8 cellular contexts compared by ENCODE assay signal in genomic region chr12:100268835-100269564, GRCh38. TPM values are rescaled to one million over a fixed set of nuclear protein-coding genes. Genes with fewer than 3 reads are reported as not detected.
A peak's percentile ranks its signal among the peaks of the same experiment; 100 is the strongest.
DNase-seq lines count a peak whose midpoint lies in the region; ATAC-seq and TF ChIP-seq lines count a peak whose summit lies in the region.
"Had no signal": no experiment of that assay in that cellular context is flagged by ENCODE, and none has a peak within 500 bp of the region (broad histone marks: within the 10 kb centered on the region; RNA-seq: fewer than 3 reads in every experiment).

No MANE protein-coding gene starts in this region.

- peaks cover 27% of the 10 kb centered on the region for H3K4me1 ChIP-seq in GM23248 (ENCODE audit: insufficient read depth)
- peaks cover 17% of the 10 kb centered on the region for H3K4me1 ChIP-seq in PC-3 (ENCODE audit: insufficient read depth, low read length)
- H3K4me1 ChIP-seq in psoas muscle: peaks cover 22% of the 10 kb centered on the region

- H3K36me3 ChIP-seq in GM23248 (ENCODE audit: low read depth) (no peaks in the 10 kb centered on the region), PC-3 (ENCODE audit: low read depth, low read length) (no peaks in the 10 kb centered on the region), psoas muscle (ENCODE audit: insufficient read depth in 1 of 2, low read depth in 1 of 2) (no peaks in the 10 kb centered on the region)

- TF ChIP-seq POLR2A in erythroblast (IDR thresholded peaks at IDR 0.05; ENCODE audit: low read length): no peak

- H3K9ac ChIP-seq in GM23248 (peak overlapping the region; percentile 95), PC-3 (ENCODE audit: low read length) (no peak overlapping the region; the same call in 1 of the 2 replicates)

- no peaks in the 10 kb centered on the region for H3K27me3 ChIP-seq in GM23248 (replicated peaks; ENCODE audit: insufficient read depth)
- H3K27me3 ChIP-seq in PC-3 (ENCODE audit: low read length): no peaks in the 10 kb centered on the region
- H3K27me3 ChIP-seq in psoas muscle (ENCODE audit: insufficient read depth in 3 of 3, low read length in 2 of 3): no peaks in the 10 kb centered on the region

- in situ Hi-C loops in GM23248 (cut with MboI): no loop called here

- WGBS in GM23248 (ENCODE audit: low coverage in 1 of 2, low lambda C conversion rate in 2 of 2, missing lambda C conversion rate in 2 of 2), 2 experiments: 64 to 74% methylated on average over 5 of the region's 5 CpGs
- 67 to 72% (median 68%) methylated on average over 5 of the region's 5 CpGs for WGBS in psoas muscle, 3 donors

- no TSS peak for BruUV-seq in PC-3 (replicated peaks; lab: Mats Ljungman, UMichigan)

- CTCF ChIA-PET in PC-3 (lab: Charles Lee): no interaction called here

- H3K27ac ChIP-seq in GM23248 (peak overlapping the region; percentile 85), PC-3 (ENCODE audit: low read length) (no peak overlapping the region), psoas muscle (peak overlapping the region; percentile 4)

- H3K4me3 ChIP-seq in GM23248 (peak overlapping the region; percentile 93), PC-3 (ENCODE audit: low read length) (peak overlapping the region; percentile 92), psoas muscle (peak overlapping the region; percentile 96)

- no peak for TF ChIP-seq CTCF in PC-3 (conservative IDR thresholded peaks at IDR 0.05; ENCODE audit: low read depth, low read length)
- no peak for TF ChIP-seq CTCF in psoas muscle (IDR thresholded peaks at IDR 0.05)

- ATAC-seq in PC-3 (no peak), psoas muscle (no peak)

- H4K20me1 ChIP-seq in GM23248 (ENCODE audit: insufficient read depth) (0 out of 2 replicates have a peak, but pooled peaks cover 3% of the 10 kb centered on the region), PC-3 (ENCODE audit: low read length) (peaks cover 13% of the 10 kb centered on the region)

- DNase-seq in GM23248 (peak; percentile 32), PC-3 (peak; percentile 8), erythroblast (lab: John Stamatoyannopoulos, UW) (peak; percentile 28 to 54), psoas muscle (no peak), ureter (ENCODE audit: low spot score) (no peak), HPDE6-E6E7 (ENCODE audit: extremely low spot score) (no peak), NCI-H146 (lab: John Stamatoyannopoulos, UW) (no peak)
- DNase-seq: central memory CD4-positive, alpha-beta T cell had no signal

- intact Hi-C loops in PC-3 (cut with micrococcal nuclease): no loop called here
- intact Hi-C loops in psoas muscle (cut with DNase I): loop anchor here (5.0 kb wide), 2 partner anchors 67 to 127 kb away; partner anchors contain the start of genes ACTR6 (in 1 of the 2) and BLTP3B (in 1 of the 2)

- H3K9me2 ChIP-seq in GM23248 (ENCODE audit: insufficient read depth) (no peaks in the 10 kb centered on the region), PC-3 (replicated peaks; ENCODE audit: low read length) (no peaks in the 10 kb centered on the region)

- H2AFZ ChIP-seq in GM23248: no peak overlapping the region
- no peak overlapping the region for H2AFZ ChIP-seq in PC-3 (ENCODE audit: low read length)

- no peaks in the 10 kb centered on the region for H3K9me3 ChIP-seq in GM23248 (ENCODE audit: low read depth)
- no peaks in the 10 kb centered on the region for H3K9me3 ChIP-seq in PC-3 (ENCODE audit: low read length)
- H3K9me3 ChIP-seq in psoas muscle: no peaks in the 10 kb centered on the region

- peaks cover 14% of the 10 kb centered on the region for H3F3A ChIP-seq in GM23248 (ENCODE audit: insufficient read depth)
- H3F3A ChIP-seq in PC-3 (ENCODE audit: low read length, unreplicated experiment): no peaks in the 10 kb centered on the region

- H3K79me2 ChIP-seq in GM23248 (ENCODE audit: insufficient read depth) (peaks cover 66% of the 10 kb centered on the region), PC-3 (ENCODE audit: low read length) (peaks cover 68% of the 10 kb centered on the region)

- POLR2A ChIA-PET in PC-3 (lab: Charles Lee; ENCODE audit: unreplicated experiment): no interaction called here

- peak overlapping the region; percentile 99 for H3K4me2 ChIP-seq in GM23248 (ENCODE audit: unreplicated experiment)
- peak overlapping the region; percentile 90 for H3K4me2 ChIP-seq in PC-3 (ENCODE audit: low read length)

RNA-seq across cellular contexts. Expression of gene SCYL2, which starts 2.0 kb away (rescaled TPM):
- 42.9 and 45.0 TPM in 2 replicates for total RNA-seq in GM23248 (2014; rRNA removed; shearing (Covaris generic))
- polyA plus RNA-seq in GM23248 (2016; fragmentation: Nextera tagmentation; extraction: Ambion mirVana): 27.2 and 28.3 TPM in 2 replicates
- 35.8 and 40.7 TPM in 2 replicates for total RNA-seq in PC-3 (2014; rRNA removed)
- 10 to 100 TPM; 23.3 to 29.0 (median 28.3) TPM for total RNA-seq in psoas muscle
- polyA plus RNA-seq in psoas muscle: 10 to 100 TPM in 2 of 3 donors, 1 to 10 TPM in 1; 9.7 to 21.6 (median 19.3) TPM
- 48.2 TPM for total RNA-seq in ureter

RNA-seq across cellular contexts. Expression of gene DEPDC4, which starts 2.1 kb away (rescaled TPM):
- 0.13 TPM in 1 of 2 replicates, not detected in the other for total RNA-seq in GM23248 (2014; rRNA removed; shearing (Covaris generic))
- polyA plus RNA-seq in GM23248 (2016; fragmentation: Nextera tagmentation; extraction: Ambion mirVana): 1.5 and 2.7 TPM in 2 replicates
- 0.29 and 2.0 TPM in 2 replicates for total RNA-seq in PC-3 (2014; rRNA removed)
- 1 to 10 TPM in 1 of 4 donors, under 1 TPM in 2, not detected in 1; 0.32 to 1.4 (median 0.47) TPM for total RNA-seq in psoas muscle
- polyA plus RNA-seq in psoas muscle: under 1 TPM in 2 of 3 donors, not detected in 1; 0.14 to 0.65 TPM
- 1.4 TPM for total RNA-seq in ureter

Comparison
In these comparisons a context has a peak if more than half of its experiments do, and no peak if none do; other contexts are left out.
1. DNase-seq: peak in GM23248 (single experiment), PC-3 (single experiment) and erythroblast (2 of 2); none in psoas muscle (0 of 2), ureter (single experiment), HPDE6-E6E7 (single experiment) and NCI-H146 (single experiment).
2. Peak in every context shown above with its lines, with median percentiles within 50 percentile points of each other: H3K4me3 ChIP-seq.